ENCODE assay signal across 29 cellular contexts in genomic region chr13:96112936-96113335, GRCh38. TPM values are rescaled to one million over a fixed set of nuclear protein-coding genes. Genes with fewer than 3 reads are reported as not detected.
"Had no signal": no experiment of that assay in that cellular context is flagged by ENCODE, and none has a peak within 500 bp of the region (broad histone marks: within the 10 kb centered on the region; RNA-seq: fewer than 3 reads in every experiment).

No MANE protein-coding gene starts in this region.

- H3K27ac ChIP-seq: coronary artery, esophagus squamous epithelium, gastrocnemius medialis, neural progenitor cell, parathyroid adenoma, right atrium auricular region, suprapubic skin, transverse colon had no signal

- H3K36me3 Mint-ChIP-seq: neural progenitor cell had no signal

- ATAC-seq: gastrocnemius medialis; left ventricle myocardium superior; naive thymus-derived CD4-positive, alpha-beta T cell; sciatic nerve; stimulated activated naive CD8-positive, alpha-beta T cell treated with anti-CD3 and anti-CD28 coated beads, Interleukin-15, amount 100 ng/mL, for 72 hours had no signal

- H3K4me3 ChIP-seq: coronary artery, esophagus squamous epithelium, gastrocnemius medialis, neural progenitor cell, right atrium auricular region, smooth muscle cell, suprapubic skin, transverse colon had no signal

- H3K4me3 Mint-ChIP-seq: naive thymus-derived CD4-positive, alpha-beta T cell; nephron; neural progenitor cell; stimulated activated naive CD8-positive, alpha-beta T cell treated with anti-CD3 and anti-CD28 coated beads, Interleukin-15, amount 100 ng/mL, for 72 hours had no signal

- H3K27me3 Mint-ChIP-seq: naive thymus-derived CD4-positive, alpha-beta T cell; progenitor cell of endocrine pancreas; stimulated activated naive CD8-positive, alpha-beta T cell treated with anti-CD3 and anti-CD28 coated beads, Interleukin-15, amount 100 ng/mL, for 72 hours had no signal

- H3K36me3 ChIP-seq: esophagus squamous epithelium, gastrocnemius medialis, neural progenitor cell, right atrium auricular region, suprapubic skin, transverse colon had no signal

- H2AFZ ChIP-seq: neural progenitor cell, parathyroid adenoma had no signal

- H3K9ac ChIP-seq: neural progenitor cell, parathyroid adenoma had no signal

- H3K79me2 ChIP-seq: parathyroid adenoma had no signal

- H3K27me3 ChIP-seq: esophagus squamous epithelium, gastrocnemius medialis, neural progenitor cell, right atrium auricular region, suprapubic skin, transverse colon had no signal

- H3K4me1 ChIP-seq: esophagus squamous epithelium, gastrocnemius medialis, neural progenitor cell, parathyroid adenoma, right atrium auricular region, suprapubic skin, transverse colon had no signal

- H3K9me3 ChIP-seq: gastrocnemius medialis had no signal

- H3K27ac Mint-ChIP-seq: naive thymus-derived CD4-positive, alpha-beta T cell; nephron; neural progenitor cell; progenitor cell of endocrine pancreas; stimulated activated naive CD8-positive, alpha-beta T cell treated with anti-CD3 and anti-CD28 coated beads, Interleukin-15, amount 100 ng/mL, for 72 hours had no signal

- H3K4me1 Mint-ChIP-seq: naive thymus-derived CD4-positive, alpha-beta T cell; nephron; neural progenitor cell; stimulated activated naive CD8-positive, alpha-beta T cell treated with anti-CD3 and anti-CD28 coated beads, Interleukin-15, amount 100 ng/mL, for 72 hours had no signal

- H3K4me2 ChIP-seq: neural progenitor cell, smooth muscle cell had no signal

- DNase-seq: dermis blood vessel endothelial cell; effector memory CD4-positive, alpha-beta T cell; erythroblast; esophagus squamous epithelium; foreskin fibroblast; gastrocnemius medialis; head of caudate nucleus; left ventricle myocardium superior; mesendoderm; midbrain; naive thymus-derived CD4-positive, alpha-beta T cell; stimulated activated CD4-positive, alpha-beta T cell treated with anti-CD3 and anti-CD28 coated beads, Interleukin-12 subunit alpha, Interleukin-12 subunit beta, amount 100 ng/mL, for 4 hours; stimulated activated CD4-positive, alpha-beta T cell treated with anti-CD3 and anti-CD28 coated beads, Interleukin-1b, Interleukin-23, amount 100 ng/mL, for 48 hours; stimulated activated CD4-positive, alpha-beta T cell treated with anti-CD3 and anti-CD28 coated beads, Interleukin-4, amount 100 ng/mL, for 1 hour; stimulated activated CD8-positive, alpha-beta memory T cell treated with anti-CD3 and anti-CD28 coated beads, Interleukin-4, amount 100 ng/mL, for 48 hours; stimulated activated naive CD4-positive, alpha-beta T cell; stimulated activated naive CD8-positive, alpha-beta T cell treated with anti-CD3 and anti-CD28 coated beads, Interleukin-15, amount 100 ng/mL, for 72 hours; transverse colon had no signal

RNA-seq across cellular contexts. Expression of gene HS6ST3, which starts 23.0 kb away (rescaled TPM):
- total RNA-seq: dermis blood vessel endothelial cell; lung microvascular endothelial cell; naive thymus-derived CD4-positive, alpha-beta T cell; osteoblast had no signal
- polyA plus RNA-seq: naive thymus-derived CD4-positive, alpha-beta T cell; smooth muscle cell had no signal

RNA-seq across cellular contexts. Expression of gene UGGT2, which starts 59.7 kb away (rescaled TPM):
- polyA plus RNA-seq: naive thymus-derived CD4-positive, alpha-beta T cell had no signal
